In genomic region chr16:1960665-1961630, GRCh38 we compare ENCODE assay signal across 8 cellular contexts. TPM values are rescaled to one million over a fixed set of nuclear protein-coding genes. Genes with fewer than 3 reads are reported as not detected.
DNase-seq lines count a peak whose midpoint lies in the region; ATAC-seq, FAIRE-seq and TF ChIP-seq lines count a peak whose summit lies in the region.

No MANE protein-coding gene starts in this region.

- CTCF ChIA-PET in CD4-positive, alpha-beta T cell (lab: Charles Lee), result interaction anchor here (0.7 to 2.0 kb wide), 2 partner anchors 43 to 179 kb away, joined by 3 to 10 read pairs; no protein-coding TSS in a partner anchor
- CTCF ChIA-PET in HEK293T (lab: Yijun Ruan, JAX) (interaction anchor here (1.1 to 2.2 kb wide), 3 partner anchors 20 to 38 kb away, joined by 3 to 11 read pairs (median 5); no protein-coding TSS in a partner anchor), K562 (lab: Yijun Ruan, JAX; ENCODE audit: low intra/inter-chr PET ratio) (interaction anchor here (0.6 kb wide), 1 partner anchor 1722 kb away, joined by 3 read pairs; no protein-coding TSS in a partner anchor)

- peak overlapping the region; percentile 75 to 94 for H3K9ac ChIP-seq in K562 (ENCODE audit: insufficient read depth in 1 of 2, low read depth in 2 of 2, low read length in 2 of 2)

- peaks cover 35% of the 10 kb centered on the region for H4K20me1 ChIP-seq in K562 (replicated peaks; ENCODE audit: control insufficient read depth, insufficient read depth, low read length)

- H3K9me1 ChIP-seq in K562 (ENCODE audit: control insufficient read depth, insufficient read depth, low read length), result no peaks in the 10 kb centered on the region

- FAIRE-seq in K562 (lab: Jason Lieb, UNC), result peak; percentile 81

- no peak overlapping the region for H2AFZ ChIP-seq in K562 (ENCODE audit: low read depth, low read length)

- H3K36me3 ChIP-seq in K562 (ENCODE audit: control insufficient read depth, insufficient read depth, low read length), result peaks cover 38% of the 10 kb centered on the region

- 4% methylated on average over 19 of the region's 20 CpGs for WGBS in K562 (ENCODE audit: insufficient coverage, low coverage, missing lambda C conversion rate)

- TF ChIP-seq POLR2A in K562 (conservative IDR thresholded peaks at IDR 0.05), result peak; percentile 97

- peaks cover 55% of the 10 kb centered on the region for H3K4me1 Mint-ChIP-seq in CD4-positive, alpha-beta T cell (ENCODE audit: low read depth)
- H3K4me1 Mint-ChIP-seq in naive B cell, result peaks cover 29 to 47% (median 46%) of the 10 kb centered on the region in 3 donors

- no peaks in the 10 kb centered on the region for H3K9me3 Mint-ChIP-seq in CD4-positive, alpha-beta T cell
- H3K9me3 Mint-ChIP-seq in naive B cell, result peaks cover 0 to 2% (median 0%) of the 10 kb centered on the region in 7 donors

- peak overlapping the region; percentile 91 for H3K4me3 Mint-ChIP-seq in CD4-positive, alpha-beta T cell
- peak overlapping the region; percentile 86 to 96 (median 90) for H3K4me3 Mint-ChIP-seq in naive B cell

- DNase-seq in CD4-positive, alpha-beta T cell, result peak in 2 of 10 experiments; percentile 22 to 26
- no peak for DNase-seq in HEK293T (ENCODE audit: extremely low spot score)
- DNase-seq in RPMI8226, result peak; percentile 60
- DNase-seq in K562 (ENCODE audit: extremely low read depth in 1 of 4, low spot score in 3 of 4), result peak in 1 of 4 experiments; percentile 75
- DNase-seq in naive B cell, result no peak
- no peak for DNase-seq in midbrain (lab: John Stamatoyannopoulos, UW)
- DNase-seq in T-helper 9 cell, result no peak
- DNase-seq in GM10266 (ENCODE audit: extremely low spot score), result no peak

- peak overlapping the region; percentile 100 for H3K4me2 ChIP-seq in K562 (ENCODE audit: insufficient read depth, low read length)

- H3K4me1 ChIP-seq in K562 (replicated peaks in 1 of 2; ENCODE audit: control insufficient read depth in 2 of 2, insufficient read depth in 2 of 2, low read length in 2 of 2), result peaks cover 8 to 49% of the 10 kb centered on the region in 2 experiments; a peak in 4 of 5 replicates

- H3K27me3 Mint-ChIP-seq in CD4-positive, alpha-beta T cell, result no peaks in the 10 kb centered on the region
- H3K27me3 Mint-ChIP-seq in naive B cell, result peaks cover 0 to 4% (median 0%) of the 10 kb centered on the region in 3 donors

- H3K27me3 ChIP-seq in CD4-positive, alpha-beta T cell (ENCODE audit: control insufficient read depth, insufficient read depth, low read length), result no peaks in the 10 kb centered on the region
- H3K27me3 ChIP-seq in K562 (ENCODE audit: control insufficient read depth in 2 of 2, insufficient read depth in 2 of 2, low read length in 2 of 2), result no peaks in the 10 kb centered on the region

- H3K36me3 Mint-ChIP-seq in CD4-positive, alpha-beta T cell (ENCODE audit: low read depth), result peaks cover 55% of the 10 kb centered on the region
- H3K36me3 Mint-ChIP-seq in naive B cell, result peaks cover 5 to 8% of the 10 kb centered on the region in 2 donors

- TF ChIP-seq RAD21 in K562 (CRISPR knock-in tag; conservative IDR thresholded peaks at IDR 0.05 in 1 of 2, IDR thresholded peaks at IDR 0.05 in 1 of 2), result no peak

- BruUV-seq in K562 (replicated peaks; lab: Mats Ljungman, UMichigan), result TSS peak; percentile 35

- H3K4me3 ChIP-seq in K562, result peak overlapping the region; percentile 65

- peaks cover 67% of the 10 kb centered on the region for H3K79me2 ChIP-seq in K562 (ENCODE audit: control insufficient read depth, insufficient read depth, low read length)

- ATAC-seq in CD4-positive, alpha-beta T cell (ENCODE audit: poor library complexity), result no peak
- ATAC-seq in K562 (peak; percentile 53), naive B cell (ENCODE audit: low read depth in 2 of 2) (no peak)

- no peak for TF ChIP-seq EP300 in K562 (IDR thresholded peaks at IDR 0.05; ENCODE audit: low read length)

- no peaks in the 10 kb centered on the region for H3K9me3 ChIP-seq in CD4-positive, alpha-beta T cell (ENCODE audit: control insufficient read depth, low read length)
- H3K9me3 ChIP-seq in K562 (replicated peaks; ENCODE audit: control insufficient read depth, insufficient read depth, low read depth, low read length), result no peaks in the 10 kb centered on the region

- POLR2A ChIA-PET in CD4-positive, alpha-beta T cell (lab: Charles Lee), result interaction anchor here (0.8 to 5.0 kb wide), 8 partner anchors 10 to 194 kb away, joined by 3 to 31 read pairs (median 5); partner anchors contain the start of genes EME2, GFER, MRPS34 and NUBP2
- POLR2A ChIA-PET in HEK293T (lab: Yijun Ruan, JAX), result interaction anchor here (0.6 to 3.6 kb wide), 16 partner anchors 9 to 194 kb away, joined by 3 to 33 read pairs (median 6); partner anchors contain the start of genes FAHD1, MSRB1, NOXO1 and NUBP2
- POLR2A ChIA-PET in K562 (lab: Yijun Ruan, JAX), result interaction anchor here (0.6 to 3.0 kb wide), 17 partner anchors 9 to 1586 kb away, joined by 3 to 13 read pairs (median 3); partner anchors contain the start of genes EME2, MRPS34, MSRB1 and NUBP2

- in situ Hi-C loops in K562 (cut with MboI), result no loop called here

- intact Hi-C loops in CD4-positive, alpha-beta T cell (cut with DNase I, micrococcal nuclease), result loop anchor here in 1 of 2 experiments (2.0 to 10.0 kb wide), 2 partner anchors 48 to 1266 kb away; partner anchors contain the start of genes WDR24 and ZNF598
- intact Hi-C loops in K562 (cut with micrococcal nuclease), result no loop called here

- peak overlapping the region; percentile 72 for H3K27ac ChIP-seq in CD4-positive, alpha-beta T cell (ENCODE audit: low read depth, low read length)
- peak overlapping the region; percentile 83 for H3K27ac ChIP-seq in K562 (ENCODE audit: extremely low read depth, low read depth, low read length)

- no peak for TF ChIP-seq CTCF in CD4-positive, alpha-beta T cell (IDR thresholded peaks at IDR 0.05)
- TF ChIP-seq CTCF in K562 (IDR thresholded peaks at IDR 0.05 in 2 of 3, conservative IDR thresholded peaks at IDR 0.05 in 1 of 3; ENCODE audit: insufficient read depth in 2 of 3, low read depth in 1 of 3, low read length in 3 of 3) (no peak), GM10266 (IDR thresholded peaks at IDR 0.05; ENCODE audit: control insufficient read depth, insufficient read depth, low read depth, missing control alignments) (no peak)

- H3K27ac Mint-ChIP-seq in CD4-positive, alpha-beta T cell, result peak overlapping the region; percentile 98
- H3K27ac Mint-ChIP-seq in naive B cell, result peak overlapping the region in 5 of 6 donors; percentile 71 to 98 (median 89)

RNA-seq across cellular contexts. Expression of gene NDUFB10, which starts 1.6 kb away (rescaled TPM):
- total RNA-seq in CD4-positive, alpha-beta T cell, result 10 to 100 TPM; 40.7 to 41.1 TPM
- total RNA-seq in K562 (2011; cell fraction: chromatin; rRNA removed; ENCODE audit: low replicate concordance), result 23.1 and 36.2 TPM in 2 replicates
- total RNA-seq in K562 (2011; cell fraction: nucleolus; rRNA removed), result 30.7 and 34.7 TPM in 2 replicates
- total RNA-seq in K562 (2011; cell fraction: nucleoplasm; rRNA removed), result 29.8 and 36.9 TPM in 2 replicates
- total RNA-seq in K562 (2014; rRNA removed) (527 and 595 TPM in 2 replicates), K562 (2014; rRNA removed; fragmentation: Illumina TruSeq; extraction: Trizol) (134 and 149 TPM in 2 replicates), K562 (2015; rRNA removed; fragmentation: Illumina TruSeq; extraction: Trizol) (228 and 241 TPM in 2 replicates), K562 (2021) (239 and 265 TPM in 2 replicates)
- polyA plus RNA-seq in K562 (2011; rRNA removed) (69.3 and 98.6 TPM in 2 replicates), K562 (2014; fragmentation: Illumina TruSeq; extraction: Trizol) (161 and 217 TPM in 2 replicates), K562 (2014; fragmentation: Nextera tagmentation; extraction: Ambion mirVana) (100 to 1,000 TPM in 1 of 2 experiments, 10 to 100 TPM in 1; 81.5 to 101 TPM), K562 (2014; rRNA removed) (294 and 372 TPM in 2 replicates), naive B cell (ENCODE audit: low read depth in 6 of 6) (100 to 1,000 TPM; 163 to 200 (median 194) TPM)
- 131 and 284 TPM in 2 replicates for polyA plus RNA-seq in K562 (2011; cell fraction: cytosol; rRNA removed)
- 120 and 169 TPM in 2 replicates for polyA plus RNA-seq in K562 (2011; cell fraction: nucleus; rRNA removed)
- 158 and 278 TPM in 2 replicates for polyA plus RNA-seq in K562 (2012)
- 104 and 114 TPM in 2 replicates for polyA minus RNA-seq in K562 (2011; rRNA and poly(A)+ RNA removed)
- 172 and 191 TPM in 2 replicates for polyA minus RNA-seq in K562 (2011; cell fraction: cytosol; rRNA and poly(A)+ RNA removed)
- 14.4 and 25.9 TPM in 2 replicates for polyA minus RNA-seq in K562 (2011; cell fraction: nucleus; rRNA and poly(A)+ RNA removed)

RNA-seq across cellular contexts. Expression of gene RPS2, which starts 3.7 kb away (rescaled TPM):
- total RNA-seq in CD4-positive, alpha-beta T cell, result 1,000 to 10,000 TPM; 3,604 to 3,755 TPM
- 390 and 1,103 TPM in 2 replicates for total RNA-seq in K562 (2011; cell fraction: chromatin; rRNA removed; ENCODE audit: low replicate concordance)
- total RNA-seq in K562 (2011; cell fraction: nucleolus; rRNA removed), result 1,659 and 1,855 TPM in 2 replicates
- total RNA-seq in K562 (2011; cell fraction: nucleoplasm; rRNA removed), result 1,433 and 3,279 TPM in 2 replicates
- total RNA-seq in K562 (2014; rRNA removed) (4,179 and 5,605 TPM in 2 replicates), K562 (2014; rRNA removed; fragmentation: Illumina TruSeq; extraction: Trizol) (1,866 and 2,148 TPM in 2 replicates), K562 (2015; rRNA removed; fragmentation: Illumina TruSeq; extraction: Trizol) (3,793 and 3,917 TPM in 2 replicates), K562 (2021) (4,794 and 4,832 TPM in 2 replicates)
- polyA plus RNA-seq in K562 (2011; rRNA removed) (4,170 and 6,521 TPM in 2 replicates), K562 (2014; fragmentation: Illumina TruSeq; extraction: Trizol) (3,709 and 6,295 TPM in 2 replicates), K562 (2014; fragmentation: Nextera tagmentation; extraction: Ambion mirVana) (1,000 to 10,000 TPM in 1 of 2 experiments, 100 to 1,000 TPM in 1; 834 to 1,305 TPM), K562 (2014; rRNA removed) (4,774 and 5,288 TPM in 2 replicates), naive B cell (ENCODE audit: low read depth in 6 of 6) (1,000 to 10,000 TPM; 5,355 to 7,267 (median 6,090) TPM)
- 12,880 and 20,303 TPM in 2 replicates for polyA plus RNA-seq in K562 (2011; cell fraction: cytosol; rRNA removed)
- 3,908 and 4,185 TPM in 2 replicates for polyA plus RNA-seq in K562 (2011; cell fraction: nucleus; rRNA removed)
- polyA plus RNA-seq in K562 (2012), result 4,897 and 8,104 TPM in 2 replicates
- 2,028 and 2,480 TPM in 2 replicates for polyA minus RNA-seq in K562 (2011; rRNA and poly(A)+ RNA removed)
- 3,586 and 4,552 TPM in 2 replicates for polyA minus RNA-seq in K562 (2011; cell fraction: cytosol; rRNA and poly(A)+ RNA removed)
- polyA minus RNA-seq in K562 (2011; cell fraction: nucleus; rRNA and poly(A)+ RNA removed), result 605 and 1,049 TPM in 2 replicates

RNA-seq across cellular contexts. Expression of gene RNF151, which starts 5.7 kb away (rescaled TPM):
- not detected for total RNA-seq in CD4-positive, alpha-beta T cell
- 0.44 TPM in 1 of 2 replicates, not detected in the other for total RNA-seq in K562 (2011; cell fraction: chromatin; rRNA removed; ENCODE audit: low replicate concordance)
- total RNA-seq in K562 (2011; cell fraction: nucleolus; rRNA removed), result 0.79 TPM in 1 of 2 replicates, not detected in the other
- not detected in 2 replicates for total RNA-seq in K562 (2011; cell fraction: nucleoplasm; rRNA removed)
- total RNA-seq in K562 (2014; rRNA removed), result not detected in 2 replicates
- total RNA-seq in K562 (2014; rRNA removed; fragmentation: Illumina TruSeq; extraction: Trizol), result not detected in 2 replicates
- not detected in 2 replicates for total RNA-seq in K562 (2015; rRNA removed; fragmentation: Illumina TruSeq; extraction: Trizol)
- total RNA-seq in K562 (2021), result not detected in 2 replicates
- not detected in 2 replicates for polyA plus RNA-seq in K562 (2011; rRNA removed)
- 0.10 and 0.13 TPM in 2 replicates for polyA plus RNA-seq in K562 (2011; cell fraction: cytosol; rRNA removed)
- polyA plus RNA-seq in K562 (2011; cell fraction: nucleus; rRNA removed), result 0.21 TPM in 1 of 2 replicates, not detected in the other
- polyA plus RNA-seq in K562 (2012), result not detected in 2 replicates
- polyA plus RNA-seq in K562 (2014; fragmentation: Illumina TruSeq; extraction: Trizol), result not detected in 2 replicates
- not detected for polyA plus RNA-seq in K562 (2014; fragmentation: Nextera tagmentation; extraction: Ambion mirVana)
- polyA plus RNA-seq in K562 (2014; rRNA removed), result not detected in 2 replicates
- polyA minus RNA-seq in K562 (2011; rRNA and poly(A)+ RNA removed), result not detected in 2 replicates
- polyA minus RNA-seq in K562 (2011; cell fraction: cytosol; rRNA and poly(A)+ RNA removed), result not detected in 2 replicates
- polyA minus RNA-seq in K562 (2011; cell fraction: nucleus; rRNA and poly(A)+ RNA removed), result not detected in 2 replicates
- polyA plus RNA-seq in naive B cell (ENCODE audit: low read depth in 6 of 6), result not detected

RNA-seq across cellular contexts. Expression of gene RPL3L, which starts 6.5 kb away (rescaled TPM):
- not detected for total RNA-seq in CD4-positive, alpha-beta T cell
- total RNA-seq in K562 (2011; cell fraction: chromatin; rRNA removed; ENCODE audit: low replicate concordance), result 0.58 TPM in 1 of 2 replicates, not detected in the other
- total RNA-seq in K562 (2011; cell fraction: nucleolus; rRNA removed), result 1.6 and 1.8 TPM in 2 replicates
- 1.4 TPM in 1 of 2 replicates, not detected in the other for total RNA-seq in K562 (2011; cell fraction: nucleoplasm; rRNA removed)
- 0.33 TPM in 1 of 2 replicates, not detected in the other for total RNA-seq in K562 (2014; rRNA removed)
- total RNA-seq in K562 (2014; rRNA removed; fragmentation: Illumina TruSeq; extraction: Trizol), result 0.58 and 0.64 TPM in 2 replicates
- total RNA-seq in K562 (2015; rRNA removed; fragmentation: Illumina TruSeq; extraction: Trizol), result 0.38 and 0.51 TPM in 2 replicates
- 0.58 and 0.86 TPM in 2 replicates for total RNA-seq in K562 (2021)
- polyA plus RNA-seq in K562 (2011; rRNA removed), result 0.09 and 0.11 TPM in 2 replicates
- polyA plus RNA-seq in K562 (2011; cell fraction: cytosol; rRNA removed), result 0.03 TPM in 1 of 2 replicates, not detected in the other
- 0.64 and 0.84 TPM in 2 replicates for polyA plus RNA-seq in K562 (2011; cell fraction: nucleus; rRNA removed)
- 0.13 and 0.24 TPM in 2 replicates for polyA plus RNA-seq in K562 (2012)
- polyA plus RNA-seq in K562 (2014; fragmentation: Illumina TruSeq; extraction: Trizol), result 0.10 TPM in 1 of 2 replicates, not detected in the other
- polyA plus RNA-seq in K562 (2014; fragmentation: Nextera tagmentation; extraction: Ambion mirVana), result under 1 TPM; 0.04 TPM
- 0.08 TPM in 1 of 2 replicates, not detected in the other for polyA plus RNA-seq in K562 (2014; rRNA removed)
- 0.49 and 0.60 TPM in 2 replicates for polyA minus RNA-seq in K562 (2011; rRNA and poly(A)+ RNA removed)
- polyA minus RNA-seq in K562 (2011; cell fraction: cytosol; rRNA and poly(A)+ RNA removed), result not detected in 2 replicates
- 1.8 and 1.9 TPM in 2 replicates for polyA minus RNA-seq in K562 (2011; cell fraction: nucleus; rRNA and poly(A)+ RNA removed)
- not detected for polyA plus RNA-seq in naive B cell (ENCODE audit: low read depth in 6 of 6)

RNA-seq across cellular contexts. Expression of gene TBL3, which starts 10.9 kb away (rescaled TPM):
- total RNA-seq in CD4-positive, alpha-beta T cell, result 10 to 100 TPM; 12.7 to 15.5 TPM
- 18.2 and 103 TPM in 2 replicates for total RNA-seq in K562 (2011; cell fraction: chromatin; rRNA removed; ENCODE audit: low replicate concordance)
- total RNA-seq in K562 (2011; cell fraction: nucleolus; rRNA removed), result 94.2 and 142 TPM in 2 replicates
- total RNA-seq in K562 (2011; cell fraction: nucleoplasm; rRNA removed), result 30.2 and 40.8 TPM in 2 replicates
- total RNA-seq in K562 (2014; rRNA removed), result 115 and 117 TPM in 2 replicates
- 2.6 and 8.0 TPM in 2 replicates for total RNA-seq in K562 (2014; rRNA removed; fragmentation: Illumina TruSeq; extraction: Trizol)
- 24.5 and 28.3 TPM in 2 replicates for total RNA-seq in K562 (2015; rRNA removed; fragmentation: Illumina TruSeq; extraction: Trizol)
- total RNA-seq in K562 (2021), result 106 and 108 TPM in 2 replicates
- 21.1 and 53.1 TPM in 2 replicates for polyA plus RNA-seq in K562 (2011; rRNA removed)
- polyA plus RNA-seq in K562 (2011; cell fraction: cytosol; rRNA removed), result 43.4 and 116 TPM in 2 replicates
- polyA plus RNA-seq in K562 (2011; cell fraction: nucleus; rRNA removed), result 109 and 185 TPM in 2 replicates
- polyA plus RNA-seq in K562 (2012), result 65.0 and 71.4 TPM in 2 replicates
- 47.3 and 78.3 TPM in 2 replicates for polyA plus RNA-seq in K562 (2014; fragmentation: Illumina TruSeq; extraction: Trizol)
- polyA plus RNA-seq in K562 (2014; fragmentation: Nextera tagmentation; extraction: Ambion mirVana), result 1 to 10 TPM in 1 of 2 experiments, under 1 TPM in 1; 0.97 to 7.2 TPM
- 56.5 and 80.8 TPM in 2 replicates for polyA plus RNA-seq in K562 (2014; rRNA removed)
- 24.5 and 41.6 TPM in 2 replicates for polyA minus RNA-seq in K562 (2011; rRNA and poly(A)+ RNA removed)
- 108 and 113 TPM in 2 replicates for polyA minus RNA-seq in K562 (2011; cell fraction: cytosol; rRNA and poly(A)+ RNA removed)
- 42.1 and 44.9 TPM in 2 replicates for polyA minus RNA-seq in K562 (2011; cell fraction: nucleus; rRNA and poly(A)+ RNA removed)
- 10 to 100 TPM; 10.9 to 54.8 (median 35.4) TPM for polyA plus RNA-seq in naive B cell (ENCODE audit: low read depth in 6 of 6)
